ENCODE assay signal across 8 cellular contexts in genomic region chr10:50417906-50418697, GRCh38.
DNase-seq lines count a peak whose midpoint lies in the region; ATAC-seq, FAIRE-seq and TF ChIP-seq lines count a peak whose summit lies in the region.

No MANE protein-coding gene starts in this region.

- peak; percentile 78 for ATAC-seq in GM18867 (IDR thresholded peaks at IDR 0.05; ENCODE audit: unreplicated experiment)
- peak; percentile 83 for ATAC-seq in HG03039 (IDR thresholded peaks at IDR 0.05; ENCODE audit: unreplicated experiment)
- peak; percentile 89 for ATAC-seq in activated naive CD8-positive, alpha-beta T cell treated with anti-CD3 and anti-CD28 coated beads, Interleukin-2, amount 10 ng/mL, durations not matched to agents 7 days and 5 days (ENCODE audit: low read depth)
- ATAC-seq in heart left ventricle, result peak; percentile 65 to 96 (median 91)

- TF ChIP-seq CTCF in AG04449 (IDR thresholded peaks at IDR 0.05; ENCODE audit: insufficient read depth, low read length, missing control alignments) (peak; percentile 0), heart left ventricle (IDR thresholded peaks at IDR 0.05) (peak in 4 of 12 donors; percentile 15 to 40 (median 26)), parathyroid adenoma (IDR thresholded peaks at IDR 0.05) (no peak)

- peak overlapping the region; percentile 70 for H3K4me2 ChIP-seq in parathyroid adenoma (ENCODE audit: low read length)

- H3K4me3 Mint-ChIP-seq in activated naive CD8-positive, alpha-beta T cell treated with anti-CD3 and anti-CD28 coated beads, Interleukin-2, amount 10 ng/mL, durations not matched to agents 7 days and 5 days, result peak overlapping the region; percentile 89

- H3K27me3 Mint-ChIP-seq in activated naive CD8-positive, alpha-beta T cell treated with anti-CD3 and anti-CD28 coated beads, Interleukin-2, amount 10 ng/mL, durations not matched to agents 7 days and 5 days, result no peaks in the 10 kb centered on the region

- H3K4me1 ChIP-seq in heart left ventricle (peaks cover 0 to 86% (median 9%) of the 10 kb centered on the region in 12 donors), parathyroid adenoma (peaks cover 35% of the 10 kb centered on the region)

- DNase-seq in AG04449 (ENCODE audit: low read depth, low spot score) (no peak), RCC 7860 (ENCODE audit: low spot score) (peak; percentile 78), heart left ventricle (peak; percentile 79 to 88 (median 85)), DMS79 treated with DMSO at 0.1 percent for 48 hours (lab: John Stamatoyannopoulos, UW) (no peak)
- peak; percentile 72 for DNase-seq in activated naive CD8-positive, alpha-beta T cell treated with anti-CD3 and anti-CD28 coated beads, Interleukin-2, amount 10 ng/mL, durations not matched to agents 7 days and 5 days

- H3K9ac ChIP-seq in parathyroid adenoma, result no peak overlapping the region

- H3K27ac Mint-ChIP-seq in activated naive CD8-positive, alpha-beta T cell treated with anti-CD3 and anti-CD28 coated beads, Interleukin-2, amount 10 ng/mL, durations not matched to agents 7 days and 5 days, result peak overlapping the region; percentile 87

- POLR2A ChIA-PET in AG04449 (lab: Yijun Ruan, JAX), result interaction anchor here (0.6 to 1.2 kb wide), 3 partner anchors 10 to 206 kb away, joined by 3 to 8 read pairs (median 3); partner anchors contain the start of gene SGMS1
- POLR2A ChIA-PET in activated naive CD8-positive, alpha-beta T cell treated with anti-CD3 and anti-CD28 coated beads, Interleukin-2, amount 10 ng/mL, durations not matched to agents 7 days and 5 days (lab: Charles Lee), result no interaction called here

- H3K27ac ChIP-seq in heart left ventricle (peak overlapping the region; percentile 54 to 91 (median 76)), parathyroid adenoma (peak overlapping the region; percentile 53)

- 2 to 3% (median 2%) methylated on average over 40 to 61 of the region's 61 CpGs for WGBS in heart left ventricle, 4 donors

- H3K27me3 ChIP-seq in heart left ventricle (no peaks in the 10 kb centered on the region), parathyroid adenoma (ENCODE audit: control insufficient read depth, insufficient read depth, low read length) (no peaks in the 10 kb centered on the region)

- FAIRE-seq in RCC 7860 (lab: Jason Lieb, UNC), result peak; percentile 67

- H3K4me3 ChIP-seq in AG04449 (ENCODE audit: low read depth, low read length), result peak overlapping the region; percentile 70
- H3K4me3 ChIP-seq in heart left ventricle, result peak overlapping the region; percentile 50 to 88 (median 75)
- peak overlapping the region; percentile 78 for H3K4me3 ChIP-seq in parathyroid adenoma (ENCODE audit: low read depth, low read length)

- CTCF ChIA-PET in AG04449 (lab: Yijun Ruan, JAX), result interaction anchor here (1.2 to 3.1 kb wide), 7 partner anchors 12 to 236 kb away, joined by 3 to 20 read pairs (median 7); no protein-coding TSS in a partner anchor

- H3K4me1 Mint-ChIP-seq in activated naive CD8-positive, alpha-beta T cell treated with anti-CD3 and anti-CD28 coated beads, Interleukin-2, amount 10 ng/mL, durations not matched to agents 7 days and 5 days, result peaks cover 28% of the 10 kb centered on the region

- H3K9me3 ChIP-seq in heart left ventricle (no peaks in the 10 kb centered on the region), parathyroid adenoma (ENCODE audit: control insufficient read depth, low read length) (no peaks in the 10 kb centered on the region)

- H3K9me3 Mint-ChIP-seq in activated naive CD8-positive, alpha-beta T cell treated with anti-CD3 and anti-CD28 coated beads, Interleukin-2, amount 10 ng/mL, durations not matched to agents 7 days and 5 days, result no peaks in the 10 kb centered on the region

- H3K36me3 ChIP-seq in heart left ventricle, result no peaks in the 10 kb centered on the region
- H3K36me3 ChIP-seq in parathyroid adenoma (ENCODE audit: control insufficient read depth, insufficient read depth, low read length), result no peaks in the 10 kb centered on the region

- intact Hi-C loops in heart left ventricle (cut with DNase I), result loop anchor here in 7 of 10 donors (1.0 to 5.0 kb wide), 8 partner anchors 13 to 207 kb away; partner anchors contain the start of gene SGMS1 (in 3 of the 7)

- peak in 1 of 2 donors; percentile 61 for TF ChIP-seq POLR2A in heart left ventricle (IDR thresholded peaks at IDR 0.05)

- H3K36me3 Mint-ChIP-seq in activated naive CD8-positive, alpha-beta T cell treated with anti-CD3 and anti-CD28 coated beads, Interleukin-2, amount 10 ng/mL, durations not matched to agents 7 days and 5 days, result peaks cover 3% of the 10 kb centered on the region

- H3K79me2 ChIP-seq in parathyroid adenoma, result peaks cover 34% of the 10 kb centered on the region

- peak overlapping the region; percentile 53 for H2AFZ ChIP-seq in parathyroid adenoma

Comparison
In these comparisons a context has a peak if more than half of its experiments do, and no peak if none do; other contexts are left out.
1. DNase-seq: peak in RCC 7860 (single experiment), activated naive CD8-positive, alpha-beta T cell treated with anti-CD3 and anti-CD28 coated beads, Interleukin-2, amount 10 ng/mL, durations not matched to agents 7 days and 5 days (single experiment) and heart left ventricle (5 of 5); none in AG04449 (single experiment) and DMS79 treated with DMSO at 0.1 percent for 48 hours (single experiment).
2. Peak in every context shown above with its lines, with median percentiles within 50 percentile points of each other: H3K4me3 ChIP-seq and ATAC-seq.